ENCODE assay signal across 16 cellular contexts in genomic region chr18:48036641-48037421, GRCh38.
DNase-seq lines count a peak whose midpoint lies in the region; ATAC-seq and TF ChIP-seq lines count a peak whose summit lies in the region.
"Had no signal": no experiment of that assay in that cellular context is flagged by ENCODE, and none has a peak within 500 bp of the region (broad histone marks: within the 10 kb centered on the region; RNA-seq: fewer than 3 reads in every experiment).

No MANE protein-coding gene starts in this region.

- in situ Hi-C loops in gastrocnemius medialis (cut with MboI; ENCODE audit: low sequenced_read_pairs in 4 of 4), result loop anchor here (10.0 kb wide), 2 partner anchors 308 to 408 kb away; no protein-coding TSS in a partner anchor

- H3K27me3 ChIP-seq in kidney epithelial cell (ENCODE audit: control insufficient read depth, insufficient read depth, low read length), result peaks cover 2% of the 10 kb centered on the region
- H3K27me3 ChIP-seq in stomach, result no peaks in the 10 kb centered on the region
- no peaks in the 10 kb centered on the region for H3K27me3 ChIP-seq in gastrocnemius medialis
- H3K27me3 ChIP-seq: breast epithelium, uterus had no signal

- H3K27ac ChIP-seq in RWPE1, result peak overlapping the region; percentile 32
- peak overlapping the region in 1 of 5 donors; percentile 14 for H3K27ac ChIP-seq in stomach
- H3K27ac ChIP-seq in gastrocnemius medialis, result no peak overlapping the region
- H3K27ac ChIP-seq: parathyroid adenoma, uterus had no signal

- H3K4me1 ChIP-seq in stomach (peaks cover 0 to 25% (median 16%) of the 10 kb centered on the region in 4 donors), gastrocnemius medialis (no peaks in the 10 kb centered on the region)
- H3K4me1 ChIP-seq: parathyroid adenoma, uterus had no signal

- DNase-seq in NCI-H510A treated with DMSO at 0.1 percent for 48 hours (lab: John Stamatoyannopoulos, UW) (peak; percentile 11), NCI-H510A (lab: John Stamatoyannopoulos, UW) (no peak), RWPE1 (ENCODE audit: low spot score) (no peak), kidney epithelial cell (ENCODE audit: low read depth) (peak; percentile 69), stomach (peak; percentile 24), gastrocnemius medialis (no peak)
- no peak for DNase-seq in effector CD4-positive, alpha-beta T cell
- DNase-seq: activated CD8-positive, alpha-beta memory T cell treated with anti-CD3 and anti-CD28 coated beads for 24 hours; activated naive CD4-positive, alpha-beta T cell treated with Interleukin-2 at 50 U/mL for 16 hours; hippocampal formation; KG1; stimulated activated CD8-positive, alpha-beta memory T cell treated with anti-CD3 and anti-CD28 coated beads, Interleukin-4, amount 100 ng/mL, for 48 hours had no signal

- H3K36me3 ChIP-seq in kidney epithelial cell (ENCODE audit: control insufficient read depth, insufficient read depth, low read length), result no peaks in the 10 kb centered on the region
- H3K36me3 ChIP-seq in stomach, result peaks cover 0 to 25% (median 19%) of the 10 kb centered on the region in 4 donors
- H3K36me3 ChIP-seq in gastrocnemius medialis, result no peaks in the 10 kb centered on the region
- H3K36me3 ChIP-seq: breast epithelium, uterus had no signal

- H3K4me3 ChIP-seq in kidney epithelial cell (ENCODE audit: low read depth, low read length), result no peak overlapping the region
- H3K4me3 ChIP-seq in stomach, result no peak overlapping the region
- H3K4me3 ChIP-seq in gastrocnemius medialis, result no peak overlapping the region
- H3K4me3 ChIP-seq: breast epithelium, uterus had no signal

- intact Hi-C loops in stomach (cut with DNase I; ENCODE audit: low total_unique reads) (no loop called here), gastrocnemius medialis (cut with DNase I; ENCODE audit: low total_unique reads) (no loop called here)

- CTCF ChIA-PET in RWPE1 (lab: Yijun Ruan, JAX), result no interaction called here

- H3K9me3 ChIP-seq in stomach (no peaks in the 10 kb centered on the region), gastrocnemius medialis (no peaks in the 10 kb centered on the region)
- H3K9me3 ChIP-seq: breast epithelium, uterus had no signal

- TF ChIP-seq POLR2A in stomach (IDR thresholded peaks at IDR 0.05), result no peak
- TF ChIP-seq POLR2A in gastrocnemius medialis (IDR thresholded peaks at IDR 0.05), result no peak

- no peak for ATAC-seq in GM21619 (IDR thresholded peaks at IDR 0.05; ENCODE audit: unreplicated experiment)
- ATAC-seq in gastrocnemius medialis, result no peak

- TF ChIP-seq CTCF in RWPE1 (conservative IDR thresholded peaks at IDR 0.05; ENCODE audit: low read depth), result no peak
- no peak for TF ChIP-seq CTCF in kidney epithelial cell (IDR thresholded peaks at IDR 0.05; ENCODE audit: insufficient read depth, low read length, poor library complexity, severe bottlenecking)
- TF ChIP-seq CTCF in stomach (IDR thresholded peaks at IDR 0.05), result no peak
- no peak for TF ChIP-seq CTCF in gastrocnemius medialis (IDR thresholded peaks at IDR 0.05 in 4 of 5, conservative IDR thresholded peaks at IDR 0.05 in 1 of 5)

- WGBS in stomach, 5 donors, result 81 to 88% (median 84%) methylated on average over 14 of the region's 14 CpGs

- no peak for TF ChIP-seq EP300 in stomach (IDR thresholded peaks at IDR 0.05)

- POLR2A ChIA-PET in RWPE1 (lab: Yijun Ruan, JAX; ENCODE audit: low non-redundant PET), result no interaction called here

Comparison
In these comparisons a context has a peak if more than half of its experiments do, and no peak if none do; other contexts are left out.
1. DNase-seq: peak in NCI-H510A treated with DMSO at 0.1 percent for 48 hours (single experiment), kidney epithelial cell (single experiment) and stomach (single experiment); none in NCI-H510A (single experiment), RWPE1 (single experiment), gastrocnemius medialis (0 of 2) and effector CD4-positive, alpha-beta T cell (single experiment).